In the genomic region with DNA sequence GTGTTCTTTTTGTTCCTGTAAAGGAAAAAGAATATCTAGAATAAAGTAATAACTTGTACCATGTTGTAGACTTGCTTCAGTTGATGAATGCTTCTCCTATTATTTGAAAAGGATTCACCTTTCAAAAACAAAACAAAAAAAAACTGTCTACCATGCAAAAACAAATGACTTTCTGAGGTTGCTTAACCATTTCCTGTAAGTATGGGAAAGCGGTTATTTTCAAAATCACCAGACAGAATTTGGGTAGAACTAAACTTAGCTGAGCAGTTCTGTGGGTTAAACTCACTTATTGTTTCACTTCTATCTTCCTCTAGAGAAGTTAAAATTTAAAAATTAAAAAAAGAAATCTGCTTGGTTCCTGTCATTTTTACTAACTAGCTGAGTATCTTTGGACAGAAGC, we compare ENCODE assay signal across 8 cellular contexts. TPM values are rescaled to one million over a fixed set of nuclear protein-coding genes. Genes with fewer than 3 reads are reported as not detected.
DNase-seq lines count a peak whose midpoint lies in the region; ATAC-seq and TF ChIP-seq lines count a peak whose summit lies in the region.
"Had no signal": no experiment of that assay in that cellular context is flagged by ENCODE, and none has a peak within 500 bp of the region (broad histone marks: within the 10 kb centered on the region; RNA-seq: fewer than 3 reads in every experiment).

No MANE protein-coding gene starts in this region.

- H3K9me3 Mint-ChIP-seq in natural killer cell treated with Interleukin-12 subunit alpha and Interleukin-12 subunit beta and Interleukin-15 and Interleukin-18, amount 100 ng/mL, for 72 hours, result no peaks in the 10 kb centered on the region

- peak; percentile 26 for DNase-seq in NOMO-1 treated with dmso at 0.1 percent for 144 hours (lab: John Stamatoyannopoulos, UW; ENCODE audit: unreplicated experiment)
- no peak for DNase-seq in natural killer cell treated with Interleukin-12 subunit alpha and Interleukin-12 subunit beta and Interleukin-15 and Interleukin-18, amount 100 ng/mL, for 72 hours (ENCODE audit: low spot score)
- no peak for DNase-seq in NCI-H2227 (lab: John Stamatoyannopoulos, UW; ENCODE audit: unreplicated experiment)
- no peak for DNase-seq in stimulated activated CD4-positive, alpha-beta T cell treated with anti-CD3 and anti-CD28 coated beads, Interleukin-12 subunit alpha, Interleukin-12 subunit beta, amount 100 ng/mL, for 4 hours
- DNase-seq in right atrium auricular region (ENCODE audit: low spot score), result no peak
- DNase-seq: activated gamma-delta T cell treated with Interleukin-2 at 50 U/mL for 16 hours had no signal

- no peak overlapping the region for H3K27ac ChIP-seq in right atrium auricular region

- H3K4me1 ChIP-seq in right atrium auricular region, result peaks cover 0 to 31% of the 10 kb centered on the region in 2 donors

- no peaks in the 10 kb centered on the region for H3K27me3 Mint-ChIP-seq in natural killer cell treated with Interleukin-12 subunit alpha and Interleukin-12 subunit beta and Interleukin-15 and Interleukin-18, amount 100 ng/mL, for 72 hours

- no peaks in the 10 kb centered on the region for H3K9me3 ChIP-seq in right atrium auricular region

- H3K27ac Mint-ChIP-seq in natural killer cell treated with Interleukin-12 subunit alpha and Interleukin-12 subunit beta and Interleukin-15 and Interleukin-18, amount 100 ng/mL, for 72 hours, result peak overlapping the region; percentile 79 to 93

- peak overlapping the region; percentile 69 for H3K4me3 Mint-ChIP-seq in natural killer cell treated with Interleukin-12 subunit alpha and Interleukin-12 subunit beta and Interleukin-15 and Interleukin-18, amount 100 ng/mL, for 72 hours

- TF ChIP-seq CTCF in right atrium auricular region (IDR thresholded peaks at IDR 0.05), result no peak

- no peaks in the 10 kb centered on the region for H3K36me3 ChIP-seq in right atrium auricular region

- peaks cover 58 to 83% of the 10 kb centered on the region in 2 donors for H3K4me1 Mint-ChIP-seq in natural killer cell treated with Interleukin-12 subunit alpha and Interleukin-12 subunit beta and Interleukin-15 and Interleukin-18, amount 100 ng/mL, for 72 hours (ENCODE audit: low read depth in 2 of 2)

- no peak overlapping the region for H3K4me3 ChIP-seq in right atrium auricular region

- H3K36me3 Mint-ChIP-seq in natural killer cell treated with Interleukin-12 subunit alpha and Interleukin-12 subunit beta and Interleukin-15 and Interleukin-18, amount 100 ng/mL, for 72 hours, result peaks cover 8% of the 10 kb centered on the region

- H3K27me3 ChIP-seq in right atrium auricular region, result no peaks in the 10 kb centered on the region

- ATAC-seq in GM18909 (IDR thresholded peaks at IDR 0.05; ENCODE audit: poor library complexity, unreplicated experiment) (peak; percentile 61), HG02870 (IDR thresholded peaks at IDR 0.05; ENCODE audit: unreplicated experiment) (peak; percentile 57)
- ATAC-seq in natural killer cell treated with Interleukin-12 subunit alpha and Interleukin-12 subunit beta and Interleukin-15 and Interleukin-18, amount 100 ng/mL, for 72 hours, result peak; percentile 53 to 64

RNA-seq across cellular contexts. Expression of a gene that starts 25.2 kb away (rescaled TPM):
- total RNA-seq in natural killer cell treated with Interleukin-12 subunit alpha and Interleukin-12 subunit beta and Interleukin-15 and Interleukin-18, amount 100 ng/mL, for 72 hours, result 100 to 1,000 TPM; 108 to 180 TPM
- total RNA-seq in right atrium auricular region, result 10 to 100 TPM; 50.2 to 60.0 TPM
